Comparison of ENCODE assay signal across 31 cellular contexts in the genomic region with DNA sequence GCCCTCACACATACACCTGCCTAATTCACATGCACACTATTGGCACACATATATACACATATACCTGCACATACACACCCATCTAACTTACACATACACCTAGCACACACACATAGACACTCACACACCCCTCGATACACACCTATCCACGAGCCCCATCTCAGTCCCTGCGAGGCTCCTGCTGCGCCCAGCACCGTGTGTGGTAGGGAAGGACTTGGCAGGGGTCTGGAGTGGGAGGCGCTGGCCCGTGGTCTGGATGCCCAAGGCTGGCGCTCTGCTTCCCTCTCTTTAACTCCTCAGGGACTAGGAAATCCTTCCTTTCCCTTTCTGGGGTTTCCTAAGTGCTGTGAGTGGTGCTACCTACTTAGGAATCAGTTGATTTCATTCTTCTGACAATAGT.
"Had no signal": no experiment of that assay in that cellular context is flagged by ENCODE, and none has a peak within 500 bp of the region (broad histone marks: within the 10 kb centered on the region; RNA-seq: fewer than 3 reads in every experiment).

No MANE protein-coding gene starts in this region.

- H3K36me3 Mint-ChIP-seq: activated naive CD4-positive, alpha-beta T cell treated with anti-CD3 and anti-CD28 coated beads, Interleukin-2, amount 10 ng/mL, durations not matched to agents 7 days and 5 days; activated naive CD4-positive, alpha-beta T cell treated with anti-CD3 and anti-CD28 coated beads, Interleukin-2, amount 50 U/mL, for 72 hours; activated naive CD8-positive, alpha-beta T cell treated with anti-CD3 and anti-CD28 coated beads, Interleukin-2, amount 10 ng/mL, durations not matched to agents 7 days and 5 days; brain had no signal

- H3K4me1 ChIP-seq: ascending aorta, breast epithelium, esophagus muscularis mucosa, foreskin keratinocyte, gastrocnemius medialis had no signal

- H3K4me1 Mint-ChIP-seq: activated CD4-positive, alpha-beta memory T cell treated with anti-CD3 and anti-CD28 coated beads, Interleukin-2, amount 10 ng/mL, durations not matched to agents 7 days and 5 days; activated CD4-positive, alpha-beta T cell treated with anti-CD3 and anti-CD28 coated beads for 36 hours; activated CD4-positive, alpha-beta T cell treated with anti-CD3 and anti-CD28 coated beads, Interleukin-2, amount 10 ng/mL, durations not matched to agents 7 days and 5 days; activated naive CD4-positive, alpha-beta T cell treated with anti-CD3 and anti-CD28 coated beads, Interleukin-2, amount 10 ng/mL, durations not matched to agents 7 days and 5 days; activated naive CD8-positive, alpha-beta T cell treated with anti-CD3 and anti-CD28 coated beads, Interleukin-2, amount 10 ng/mL, durations not matched to agents 7 days and 5 days; central memory CD8-positive, alpha-beta T cell had no signal

- H3K27ac ChIP-seq: ascending aorta, breast epithelium, cardiac muscle cell, coronary artery, dorsolateral prefrontal cortex, esophagus muscularis mucosa, foreskin keratinocyte, gastrocnemius medialis had no signal

- H3K36me3 ChIP-seq: ascending aorta, breast epithelium, cardiac muscle cell, esophagus muscularis mucosa, gastrocnemius medialis had no signal

- H3K9me3 Mint-ChIP-seq: activated CD4-positive, alpha-beta T cell treated with anti-CD3 and anti-CD28 coated beads, Interleukin-2, amount 10 ng/mL, durations not matched to agents 7 days and 5 days; activated naive CD8-positive, alpha-beta T cell treated with anti-CD3 and anti-CD28 coated beads, Interleukin-2, amount 10 ng/mL, durations not matched to agents 7 days and 5 days; activated T-cell treated with anti-CD3 and anti-CD28 coated beads, Interleukin-2, amount 50 U/mL, for 24 hours; activated T-cell treated with anti-CD3 and anti-CD28 coated beads, Interleukin-2, amount 50 U/mL, for 72 hours; brain; central memory CD8-positive, alpha-beta T cell; dendritic cell treated with granulocyte-macrophage colony-stimulating factor and Interleukin-4, amounts not matched to agents 40 ng/mL and 50 ng/mL, for 4 days; endodermal cell had no signal

- H3K4me3 ChIP-seq: ascending aorta, breast epithelium, cardiac muscle cell, coronary artery, dorsolateral prefrontal cortex, esophagus muscularis mucosa, gastrocnemius medialis had no signal

- DNase-seq: activated CD4-positive, alpha-beta memory T cell treated with anti-CD3 and anti-CD28 coated beads, Interleukin-2, amount 10 ng/mL, durations not matched to agents 7 days and 5 days; activated CD4-positive, alpha-beta T cell treated with anti-CD3 and anti-CD28 coated beads for 36 hours; activated CD4-positive, alpha-beta T cell treated with anti-CD3 and anti-CD28 coated beads, Interleukin-2, amount 10 ng/mL, durations not matched to agents 7 days and 5 days; activated CD4-positive, alpha-beta T cell treated with anti-CD3 and anti-CD28 coated beads, Interleukin-2, amount 50 U/mL, for 4 hours; activated CD4-positive, CD25-positive, alpha-beta regulatory T cell; activated CD4-positive, CD25-positive, alpha-beta regulatory T cell treated with anti-CD3 and anti-CD28 coated beads, Interleukin-2, amount 50 U/mL, for 72 hours; activated CD8-positive, alpha-beta memory T cell treated with anti-CD3 and anti-CD28 coated beads, Interleukin-2, amount 50 U/mL, for 48 hours; activated gamma-delta T cell; activated naive CD4-positive, alpha-beta T cell; activated naive CD4-positive, alpha-beta T cell treated with anti-CD3 and anti-CD28 coated beads, Interleukin-2, amount 10 ng/mL, durations not matched to agents 7 days and 5 days; activated naive CD8-positive, alpha-beta T cell treated with anti-CD3 and anti-CD28 coated beads, Interleukin-2, amount 10 ng/mL, durations not matched to agents 7 days and 5 days; activated T-cell treated with anti-CD3 and anti-CD28 coated beads for 4 hours; activated T-cell treated with anti-CD3 and anti-CD28 coated beads, Interleukin-2, amount 50 U/mL, for 24 hours; activated T-cell treated with anti-CD3 and anti-CD28 coated beads, Interleukin-2, amount 50 U/mL, for 72 hours; effector memory CD4-positive, alpha-beta T cell; erythroblast; foreskin keratinocyte; gastrocnemius medialis; glutamatergic neuron; T-helper 2 cell had no signal

- H3K27me3 ChIP-seq: ascending aorta, foreskin keratinocyte, gastrocnemius medialis had no signal

- H3K27me3 Mint-ChIP-seq: activated CD4-positive, alpha-beta memory T cell treated with anti-CD3 and anti-CD28 coated beads, Interleukin-2, amount 10 ng/mL, durations not matched to agents 7 days and 5 days; activated CD4-positive, alpha-beta T cell treated with anti-CD3 and anti-CD28 coated beads for 36 hours; activated CD4-positive, alpha-beta T cell treated with anti-CD3 and anti-CD28 coated beads, Interleukin-2, amount 10 ng/mL, durations not matched to agents 7 days and 5 days; activated T-cell treated with anti-CD3 and anti-CD28 coated beads, Interleukin-2, amount 50 U/mL, for 24 hours; dendritic cell treated with granulocyte-macrophage colony-stimulating factor and Interleukin-4, amounts not matched to agents 40 ng/mL and 50 ng/mL, for 4 days had no signal

- ATAC-seq: activated CD4-positive, alpha-beta T cell treated with anti-CD3 and anti-CD28 coated beads for 36 hours; activated naive CD4-positive, alpha-beta T cell treated with anti-CD3 and anti-CD28 coated beads, Interleukin-2, amount 50 U/mL, for 72 hours; activated T-cell treated with anti-CD3 and anti-CD28 coated beads, Interleukin-2, amount 50 U/mL, for 72 hours; foreskin keratinocyte; gastrocnemius medialis had no signal

- H3K4me3 Mint-ChIP-seq: activated CD4-positive, alpha-beta memory T cell treated with anti-CD3 and anti-CD28 coated beads, Interleukin-2, amount 10 ng/mL, durations not matched to agents 7 days and 5 days; activated CD4-positive, alpha-beta T cell treated with anti-CD3 and anti-CD28 coated beads for 36 hours; activated CD4-positive, alpha-beta T cell treated with anti-CD3 and anti-CD28 coated beads, Interleukin-2, amount 10 ng/mL, durations not matched to agents 7 days and 5 days; activated naive CD4-positive, alpha-beta T cell treated with anti-CD3 and anti-CD28 coated beads, Interleukin-2, amount 10 ng/mL, durations not matched to agents 7 days and 5 days; activated naive CD8-positive, alpha-beta T cell treated with anti-CD3 and anti-CD28 coated beads, Interleukin-2, amount 10 ng/mL, durations not matched to agents 7 days and 5 days; activated T-cell treated with anti-CD3 and anti-CD28 coated beads, Interleukin-2, amount 50 U/mL, for 24 hours; activated T-cell treated with anti-CD3 and anti-CD28 coated beads, Interleukin-2, amount 50 U/mL, for 72 hours; brain; central memory CD8-positive, alpha-beta T cell; dendritic cell treated with granulocyte-macrophage colony-stimulating factor and Interleukin-4, amounts not matched to agents 40 ng/mL and 50 ng/mL, for 4 days; endodermal cell had no signal

- H3K27ac Mint-ChIP-seq: activated CD4-positive, alpha-beta memory T cell treated with anti-CD3 and anti-CD28 coated beads, Interleukin-2, amount 10 ng/mL, durations not matched to agents 7 days and 5 days; activated CD4-positive, alpha-beta T cell treated with anti-CD3 and anti-CD28 coated beads for 36 hours; activated CD4-positive, alpha-beta T cell treated with anti-CD3 and anti-CD28 coated beads, Interleukin-2, amount 10 ng/mL, durations not matched to agents 7 days and 5 days; activated naive CD4-positive, alpha-beta T cell treated with anti-CD3 and anti-CD28 coated beads, Interleukin-2, amount 10 ng/mL, durations not matched to agents 7 days and 5 days; activated naive CD4-positive, alpha-beta T cell treated with anti-CD3 and anti-CD28 coated beads, Interleukin-2, amount 50 U/mL, for 72 hours; activated naive CD8-positive, alpha-beta T cell treated with anti-CD3 and anti-CD28 coated beads, Interleukin-2, amount 10 ng/mL, durations not matched to agents 7 days and 5 days; activated T-cell treated with anti-CD3 and anti-CD28 coated beads, Interleukin-2, amount 50 U/mL, for 24 hours; activated T-cell treated with anti-CD3 and anti-CD28 coated beads, Interleukin-2, amount 50 U/mL, for 72 hours; dendritic cell treated with granulocyte-macrophage colony-stimulating factor and Interleukin-4, amounts not matched to agents 40 ng/mL and 50 ng/mL, for 4 days; endodermal cell had no signal

- H3K9me3 ChIP-seq: ascending aorta, breast epithelium, esophagus muscularis mucosa, gastrocnemius medialis had no signal
